In the genomic region with DNA sequence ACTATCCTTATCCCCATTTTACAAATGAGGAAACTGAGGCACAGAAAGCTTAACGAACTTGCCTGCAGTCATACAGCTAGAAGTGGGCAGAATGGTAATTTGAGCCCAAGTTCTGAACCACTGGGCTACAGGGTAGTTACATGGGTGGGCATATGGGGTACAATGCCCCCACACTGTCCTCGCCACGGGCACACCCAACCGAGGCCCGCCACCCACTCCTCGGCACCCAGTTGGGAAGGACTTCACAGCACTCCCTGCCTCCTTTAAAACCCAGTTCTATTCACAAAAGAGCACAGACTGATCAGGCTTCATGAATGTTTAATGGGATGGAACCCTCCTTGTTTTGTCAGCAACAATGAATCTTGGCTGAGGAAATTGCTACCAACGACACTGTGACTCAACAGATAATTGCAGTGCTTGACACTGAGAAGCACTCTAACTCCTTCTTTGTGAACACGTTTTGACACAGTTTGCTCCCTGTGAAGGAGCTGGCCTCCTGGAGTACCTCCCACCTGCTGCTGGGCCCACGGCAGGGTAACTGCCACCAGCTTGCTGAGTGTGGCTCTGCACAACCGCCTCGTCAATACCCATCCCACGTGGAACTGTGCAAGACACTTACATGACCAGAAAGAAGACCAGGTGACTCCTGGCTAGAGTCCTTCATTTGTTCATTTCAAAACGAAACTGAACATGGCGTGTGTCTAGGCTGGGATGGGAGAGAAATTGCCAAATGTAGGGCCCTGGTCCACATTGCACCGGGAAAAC, we compare ENCODE assay signal across 12 cellular contexts.
DNase-seq lines count a peak whose midpoint lies in the region; ATAC-seq and TF ChIP-seq lines count a peak whose summit lies in the region.
"Had no signal": no experiment of that assay in that cellular context is flagged by ENCODE, and none has a peak within 500 bp of the region (broad histone marks: within the 10 kb centered on the region; RNA-seq: fewer than 3 reads in every experiment).

No MANE protein-coding gene starts in this region.

- H3K27ac ChIP-seq in HUES48 (ENCODE audit: low read depth, low read length) = peak overlapping the region; percentile 8
- H3K27ac ChIP-seq in endodermal cell (ENCODE audit: low read depth, low read length) = peak overlapping the region; percentile 49

- H3K27me3 ChIP-seq in HUES48 (ENCODE audit: control insufficient read depth, insufficient read depth, low read length) (no peaks in the 10 kb centered on the region), endodermal cell (ENCODE audit: control insufficient read depth, insufficient read depth, low read length, poor library complexity, severe bottlenecking) (no peaks in the 10 kb centered on the region), neuron (ENCODE audit: insufficient read depth, low read length) (no peaks in the 10 kb centered on the region)

- no peaks in the 10 kb centered on the region for H3K9me3 Mint-ChIP-seq in endodermal cell

- H3K27me3 Mint-ChIP-seq in endodermal cell (ENCODE audit: insufficient read depth) = no peaks in the 10 kb centered on the region

- H3K36me3 ChIP-seq in HUES48 (ENCODE audit: control insufficient read depth, insufficient read depth, low read length) = no peaks in the 10 kb centered on the region
- no peaks in the 10 kb centered on the region for H3K36me3 ChIP-seq in endodermal cell (ENCODE audit: control insufficient read depth, insufficient read depth, low read length)
- H3K36me3 ChIP-seq in neuron (ENCODE audit: insufficient read depth, low read length) = no peaks in the 10 kb centered on the region

- no peaks in the 10 kb centered on the region for H3K36me3 Mint-ChIP-seq in endodermal cell (ENCODE audit: low read depth)

- H3K4me3 ChIP-seq in HUES48 (ENCODE audit: low read depth, low read length) = no peak overlapping the region
- H3K4me3 ChIP-seq in endodermal cell (ENCODE audit: low read length) = no peak overlapping the region
- peak overlapping the region; percentile 4 for H3K4me3 ChIP-seq in neuron (ENCODE audit: low read length)

- ATAC-seq in GM21529 (IDR thresholded peaks at IDR 0.05; ENCODE audit: unreplicated experiment) (no peak), GM21360 (IDR thresholded peaks at IDR 0.05; ENCODE audit: unreplicated experiment) (no peak)
- ATAC-seq: T-helper 17 cell had no signal

- H3K9ac ChIP-seq in HUES48 (ENCODE audit: low read depth, low read length) (no peak overlapping the region), endodermal cell (ENCODE audit: extremely low read depth, low read length, poor library complexity, severe bottlenecking) (no peak overlapping the region)

- H3K4me1 ChIP-seq in HUES48 (ENCODE audit: control insufficient read depth, insufficient read depth, low read length) (peaks cover 40% of the 10 kb centered on the region), endodermal cell (ENCODE audit: control insufficient read depth, insufficient read depth, low read length) (peaks cover 16% of the 10 kb centered on the region), neuron (ENCODE audit: insufficient read depth, low read length) (peaks cover 40% of the 10 kb centered on the region)

- TF ChIP-seq CTCF in endodermal cell (conservative IDR thresholded peaks at IDR 0.05) = no peak

- DNase-seq in NCI-H345 treated with DMSO at 0.1 percent for 48 hours (lab: John Stamatoyannopoulos, UW; ENCODE audit: unreplicated experiment) (peak; percentile 96), endodermal cell (peak; percentile 59)
- no peak for DNase-seq in stimulated activated CD4-positive, alpha-beta T cell treated with anti-CD3 and anti-CD28 coated beads, Interleukin-4, amount 100 ng/mL, for 4 hours
- DNase-seq in stimulated activated CD4-positive, alpha-beta T cell treated with anti-CD3 and anti-CD28 coated beads, Interleukin-4, amount 100 ng/mL, for 24 hours = no peak
- DNase-seq: activated T-cell treated with anti-CD3 and anti-CD28 coated beads for 4 hours, NCI-H1694, posterior cingulate gyrus, T-helper 17 cell had no signal

- H3K4me1 Mint-ChIP-seq in endodermal cell = peaks cover 34% of the 10 kb centered on the region
- H3K4me1 Mint-ChIP-seq: T-helper 17 cell had no signal

- H3K27ac Mint-ChIP-seq in endodermal cell = no peak overlapping the region
- H3K27ac Mint-ChIP-seq: T-helper 17 cell had no signal

- H3K4me3 Mint-ChIP-seq in endodermal cell = no peak overlapping the region
- H3K4me3 Mint-ChIP-seq: T-helper 17 cell had no signal

- no peak overlapping the region for H2AFZ ChIP-seq in neuron (ENCODE audit: low read depth, low read length)

- H3K9me3 ChIP-seq in HUES48 (ENCODE audit: control insufficient read depth, insufficient read depth, low read length) = no peaks in the 10 kb centered on the region
- H3K9me3 ChIP-seq in endodermal cell (ENCODE audit: control insufficient read depth, low read length) = no peaks in the 10 kb centered on the region
- H3K9me3 ChIP-seq in neuron (ENCODE audit: low read length) = no peaks in the 10 kb centered on the region

- 65 to 79% methylated on average over 6 to 15 of the region's 15 CpGs for WGBS in endodermal cell (ENCODE audit: insufficient coverage in 1 of 2, insufficient read length in 1 of 2), 2 experiments

Comparison
In these comparisons a context has a peak if more than half of its experiments do, and no peak if none do; other contexts are left out.
1. DNase-seq: peak in NCI-H345 treated with DMSO at 0.1 percent for 48 hours (single experiment) and endodermal cell (single experiment); none in stimulated activated CD4-positive, alpha-beta T cell treated with anti-CD3 and anti-CD28 coated beads, Interleukin-4, amount 100 ng/mL, for 4 hours (0 of 2) and stimulated activated CD4-positive, alpha-beta T cell treated with anti-CD3 and anti-CD28 coated beads, Interleukin-4, amount 100 ng/mL, for 24 hours (single experiment).